15 cellular contexts compared by ENCODE assay signal in genomic region chr10:133526957-133527588, GRCh38. TPM values are rescaled to one million over a fixed set of nuclear protein-coding genes. Genes with fewer than 3 reads are reported as not detected.
A peak's percentile ranks its signal among the peaks of the same experiment; 100 is the strongest.
DNase-seq lines count a peak whose midpoint lies in the region; ATAC-seq and TF ChIP-seq lines count a peak whose summit lies in the region.
"Had no signal": no experiment of that assay in that cellular context is flagged by ENCODE, and none has a peak within 500 bp of the region (broad histone marks: within the 10 kb centered on the region; RNA-seq: fewer than 3 reads in every experiment).

TSS of gene CYP2E1 (plus strand) at chr10:133527363. CDS start at chr10:133527396, 33 bp downstream.

- no peak within 1 kb of the TSS for H3K27ac ChIP-seq in PC-3 (ENCODE audit: low read length)
- no peak within 1 kb of the TSS for H3K27ac ChIP-seq in esophagus muscularis mucosa (replicated peaks in 1 of 4)
- H3K27ac ChIP-seq in skeletal muscle tissue (ENCODE audit: low read depth, low read length): no peak within 1 kb of the TSS
- no peak within 1 kb of the TSS for H3K27ac ChIP-seq in foreskin keratinocyte
- H3K27ac ChIP-seq: PC-9 had no signal

- TF ChIP-seq POLR2A in esophagus muscularis mucosa (IDR thresholded peaks at IDR 0.05; ENCODE audit: low read depth): no peak

- no peaks in the 10 kb centered on the region for H4K20me1 ChIP-seq in PC-3 (ENCODE audit: low read length)

- H3K27ac Mint-ChIP-seq in Calu3 (ENCODE audit: unreplicated experiment): no peak within 1 kb of the TSS

- no peaks in the 10 kb centered on the region for H3K79me2 ChIP-seq in PC-3 (ENCODE audit: low read length)

- H3K4me1 Mint-ChIP-seq in Calu3 (ENCODE audit: low read depth, unreplicated experiment): peaks cover 14% of the 10 kb centered on the region

- no peak within 1 kb of the TSS for H3K9ac ChIP-seq in PC-3 (ENCODE audit: low read length)
- peak within 1 kb of the TSS in 1 of 3 donors; percentile 8 for H3K9ac ChIP-seq in skeletal muscle tissue (ENCODE audit: low read depth in 1 of 3, low read length in 3 of 3)

- H3K36me3 ChIP-seq in PC-3 (ENCODE audit: low read depth, low read length): no peaks in the 10 kb centered on the region; the same call in 1 of the 2 replicates
- H3K36me3 ChIP-seq in esophagus muscularis mucosa: no peaks in the 10 kb centered on the region
- no peaks in the 10 kb centered on the region for H3K36me3 ChIP-seq in skeletal muscle tissue (ENCODE audit: control insufficient read depth in 3 of 3, insufficient read depth in 3 of 3, low read length in 3 of 3)

- CTCF ChIA-PET in Calu3 (lab: Charles Lee) (no interaction called here), PC-3 (lab: Charles Lee) (no interaction called here)

- 70% methylated on average over 15 of the region's 16 CpGs for WGBS in esophagus muscularis mucosa

- POLR2A ChIA-PET in PC-3 (lab: Charles Lee; ENCODE audit: unreplicated experiment): no interaction called here

- ATAC-seq in PC-3 (no peak), foreskin keratinocyte (no peak), GM18502 (IDR thresholded peaks at IDR 0.05; ENCODE audit: poor library complexity, unreplicated experiment) (no peak)

- no peaks in the 10 kb centered on the region; the same call in 1 of the 2 replicates for H3K27me3 ChIP-seq in PC-3 (ENCODE audit: low read length)
- H3K27me3 ChIP-seq in esophagus muscularis mucosa: peaks cover 0 to 50% (median 14%) of the 10 kb centered on the region in 4 donors
- peaks cover 39 to 50% (median 46%) of the 10 kb centered on the region in 3 donors for H3K27me3 ChIP-seq in skeletal muscle tissue (ENCODE audit: control insufficient read depth in 3 of 3, insufficient read depth in 3 of 3, low read length in 3 of 3)
- H3K27me3 ChIP-seq in foreskin keratinocyte: peaks cover 56% of the 10 kb centered on the region

- BruUV-seq in Calu3 (replicated peaks; lab: Mats Ljungman, UMichigan) (no TSS peak), PC-3 (replicated peaks; lab: Mats Ljungman, UMichigan) (no TSS peak)

- TF ChIP-seq EP300 in esophagus muscularis mucosa (IDR thresholded peaks at IDR 0.05): no peak

- H3K4me1 ChIP-seq in PC-3 (ENCODE audit: insufficient read depth, low read length): peaks cover 23% of the 10 kb centered on the region
- peaks cover 5 to 27% (median 24%) of the 10 kb centered on the region in 4 donors for H3K4me1 ChIP-seq in esophagus muscularis mucosa
- H3K4me1 ChIP-seq in skeletal muscle tissue (ENCODE audit: control insufficient read depth in 3 of 3, insufficient read depth in 3 of 3, low read length in 3 of 3): peaks cover 14 to 18% (median 17%) of the 10 kb centered on the region in 3 donors
- H3K4me1 ChIP-seq in foreskin keratinocyte: no peaks in the 10 kb centered on the region

- H3K4me2 ChIP-seq in PC-3 (ENCODE audit: low read length): peak within 1 kb of the TSS; percentile 93
- H3K4me2 ChIP-seq: PC-9 had no signal

- DNase-seq in Calu3: no peak
- DNase-seq in PC-3: no peak
- no peak for DNase-seq in esophagus muscularis mucosa (ENCODE audit: extremely low spot score)
- no peak for DNase-seq in foreskin keratinocyte
- no peak for DNase-seq in activated CD4-positive, CD25-positive, alpha-beta regulatory T cell (lab: John Stamatoyannopoulos, UW)
- DNase-seq in Kasumi-1 (lab: John Stamatoyannopoulos, UW): no peak
- DNase-seq: activated CD4-positive, alpha-beta T cell treated with anti-CD3 and anti-CD28 coated beads, Interleukin-2, amount 50 U/mL, for 48 hours; erythroblast; MV-4-11; NCI-H2227 treated with DMSO at 0.1 percent for 48 hours; PC-9; stimulated activated CD4-positive, alpha-beta T cell treated with anti-CD3 and anti-CD28 coated beads, Interleukin-4, amount 100 ng/mL, for 24 hours; stimulated activated naive CD4-positive, alpha-beta T cell treated with Interleukin-2 at 50 U/mL for 16 hours had no signal

- peak within 1 kb of the TSS; percentile 71 for H3K4me3 Mint-ChIP-seq in Calu3 (ENCODE audit: low read depth, unreplicated experiment)

- peak within 1 kb of the TSS; percentile 74 for H3K4me3 ChIP-seq in PC-3 (ENCODE audit: low read length)
- H3K4me3 ChIP-seq in esophagus muscularis mucosa: peak within 1 kb of the TSS; percentile 22 to 46 (median 34)
- H3K4me3 ChIP-seq in skeletal muscle tissue (ENCODE audit: low read length in 3 of 3): peak within 1 kb of the TSS; percentile 48 to 67 (median 59)
- H3K4me3 ChIP-seq: PC-9 had no signal

- H3K9me2 ChIP-seq in PC-3 (replicated peaks; ENCODE audit: low read length): no peaks in the 10 kb centered on the region

- H2AFZ ChIP-seq in PC-3 (ENCODE audit: low read length): peak within 1 kb of the TSS; percentile 91
- H2AFZ ChIP-seq: PC-9 had no signal

- TF ChIP-seq CTCF in Calu3 (IDR thresholded peaks at IDR 0.05; ENCODE audit: unreplicated experiment) (no peak), PC-3 (conservative IDR thresholded peaks at IDR 0.05; ENCODE audit: low read depth, low read length) (no peak), esophagus muscularis mucosa (IDR thresholded peaks at IDR 0.05) (no peak), foreskin keratinocyte (conservative IDR thresholded peaks at IDR 0.05) (no peak)

- peaks cover 26% of the 10 kb centered on the region for H3K36me3 Mint-ChIP-seq in Calu3 (ENCODE audit: insufficient read depth, unreplicated experiment)

- H3K27me3 Mint-ChIP-seq in Calu3 (ENCODE audit: unreplicated experiment): no peaks in the 10 kb centered on the region

- H3K9me3 ChIP-seq in PC-3 (ENCODE audit: low read length) (0 out of 2 replicates have a peak, but pooled peaks cover 7% of the 10 kb centered on the region), esophagus muscularis mucosa (peaks cover 0 to 23% (median 15%) of the 10 kb centered on the region in 4 donors), skeletal muscle tissue (ENCODE audit: control insufficient read depth in 3 of 3, low read length in 3 of 3) (peaks cover 0 to 4% (median 0%) of the 10 kb centered on the region in 3 donors)

- peaks cover 8% of the 10 kb centered on the region for H3F3A ChIP-seq in PC-3 (ENCODE audit: low read length, unreplicated experiment)

- intact Hi-C loops in Calu3 (cut with micrococcal nuclease; ENCODE audit: unreplicated experiment): no loop called here
- intact Hi-C loops in PC-3 (cut with micrococcal nuclease): no loop called here
- intact Hi-C loops in esophagus muscularis mucosa (cut with DNase I): no loop called here

- no peaks in the 10 kb centered on the region for H3K9me3 Mint-ChIP-seq in Calu3 (ENCODE audit: low read depth, unreplicated experiment)

RNA-seq across cellular contexts. Expression of gene CYP2E1, which starts in this region (rescaled TPM):
- total RNA-seq in Calu3 (2022) (1.7 and 3.5 TPM in 2 replicates), PC-3 (2014; rRNA removed) (3.3 and 4.2 TPM in 2 replicates), esophagus muscularis mucosa (under 1 TPM; 0.83 to 0.98 (median 0.87) TPM), skeletal muscle tissue (1.0 TPM), foreskin keratinocyte (0.18 and 0.27 TPM in 2 replicates)
- 0.19 and 0.25 TPM in 2 replicates for polyA plus RNA-seq in foreskin keratinocyte
